ENCODE assay signal across 8 cellular contexts in genomic region chr1:201505505-201505893, GRCh38. TPM values are rescaled to one million over a fixed set of nuclear protein-coding genes. Genes with fewer than 3 reads are reported as not detected.
DNase-seq lines count a peak whose midpoint lies in the region; ATAC-seq and TF ChIP-seq lines count a peak whose summit lies in the region.

No MANE protein-coding gene starts in this region.

- H3K36me3 Mint-ChIP-seq in activated T-helper 17 cell treated with anti-CD3 and anti-CD28 coated beads, Interleukin-2, amount 50 U/mL, for 72 hours (ENCODE audit: low read depth): no peaks in the 10 kb centered on the region

- POLR2A ChIA-PET in HEK293T (lab: Yijun Ruan, JAX): no interaction called here

- no peaks in the 10 kb centered on the region for H3K27me3 ChIP-seq in hepatocyte

- H3K4me3 ChIP-seq in Jurkat, Clone E6-1 (ENCODE audit: low read length): peak overlapping the region; percentile 78
- H3K4me3 ChIP-seq in hepatocyte: no peak overlapping the region

- no peak for TF ChIP-seq CTCF in hepatocyte (IDR thresholded peaks at IDR 0.05; ENCODE audit: poor library complexity)

- peaks cover 7% of the 10 kb centered on the region for H3K4me1 Mint-ChIP-seq in activated T-helper 17 cell treated with anti-CD3 and anti-CD28 coated beads, Interleukin-2, amount 50 U/mL, for 72 hours
- peaks cover 40% of the 10 kb centered on the region for H3K4me1 Mint-ChIP-seq in stimulated activated naive CD8-positive, alpha-beta T cell treated with anti-CD3 and anti-CD28 coated beads, Interleukin-15, amount 100 ng/mL, for 72 hours

- peak overlapping the region; percentile 96 for H3K27ac ChIP-seq in hepatocyte

- no peaks in the 10 kb centered on the region for H4K20me1 ChIP-seq in hepatocyte (ENCODE audit: insufficient read depth, poor library complexity, severe bottlenecking)

- H3K9me3 Mint-ChIP-seq in activated T-helper 17 cell treated with anti-CD3 and anti-CD28 coated beads, Interleukin-2, amount 50 U/mL, for 72 hours: no peaks in the 10 kb centered on the region
- H3K9me3 Mint-ChIP-seq in stimulated activated naive CD8-positive, alpha-beta T cell treated with anti-CD3 and anti-CD28 coated beads, Interleukin-15, amount 100 ng/mL, for 72 hours: no peaks in the 10 kb centered on the region

- H3K9me3 ChIP-seq in hepatocyte (ENCODE audit: low read depth): no peaks in the 10 kb centered on the region

- H3K4me3 Mint-ChIP-seq in activated T-helper 17 cell treated with anti-CD3 and anti-CD28 coated beads, Interleukin-2, amount 50 U/mL, for 72 hours: peak overlapping the region; percentile 92
- peak overlapping the region; percentile 87 to 92 for H3K4me3 Mint-ChIP-seq in stimulated activated naive CD8-positive, alpha-beta T cell treated with anti-CD3 and anti-CD28 coated beads, Interleukin-15, amount 100 ng/mL, for 72 hours

- CTCF ChIA-PET in HEK293T (lab: Yijun Ruan, JAX): interaction anchor here (1.3 to 1.5 kb wide), 2 partner anchors 25 to 69 kb away, joined by 3 to 5 read pairs; no protein-coding TSS in a partner anchor

- ATAC-seq in activated T-helper 17 cell treated with anti-CD3 and anti-CD28 coated beads, Interleukin-2, amount 50 U/mL, for 72 hours (replicated peaks): no peak
- no peak for ATAC-seq in stimulated activated naive CD8-positive, alpha-beta T cell treated with anti-CD3 and anti-CD28 coated beads, Interleukin-15, amount 100 ng/mL, for 72 hours
- ATAC-seq in GM19467 (IDR thresholded peaks at IDR 0.05; ENCODE audit: unreplicated experiment): no peak
- ATAC-seq in HG03342 (IDR thresholded peaks at IDR 0.05; ENCODE audit: unreplicated experiment): no peak

- no peak overlapping the region for H2AFZ ChIP-seq in hepatocyte

- peak overlapping the region; percentile 88 for H3K27ac Mint-ChIP-seq in activated T-helper 17 cell treated with anti-CD3 and anti-CD28 coated beads, Interleukin-2, amount 50 U/mL, for 72 hours
- H3K27ac Mint-ChIP-seq in stimulated activated naive CD8-positive, alpha-beta T cell treated with anti-CD3 and anti-CD28 coated beads, Interleukin-15, amount 100 ng/mL, for 72 hours: peak overlapping the region; percentile 4 to 72

- H3K9me2 ChIP-seq in hepatocyte (replicated peaks; ENCODE audit: insufficient read depth): no peaks in the 10 kb centered on the region

- no peaks in the 10 kb centered on the region for H3K27me3 Mint-ChIP-seq in activated T-helper 17 cell treated with anti-CD3 and anti-CD28 coated beads, Interleukin-2, amount 50 U/mL, for 72 hours
- no peaks in the 10 kb centered on the region for H3K27me3 Mint-ChIP-seq in stimulated activated naive CD8-positive, alpha-beta T cell treated with anti-CD3 and anti-CD28 coated beads, Interleukin-15, amount 100 ng/mL, for 72 hours

- H3K36me3 ChIP-seq in hepatocyte (replicated peaks; ENCODE audit: insufficient read depth, low read depth): no peaks in the 10 kb centered on the region

- H3K4me1 ChIP-seq in hepatocyte (ENCODE audit: insufficient read depth): peaks cover 41% of the 10 kb centered on the region

- H3K79me2 ChIP-seq in hepatocyte: peaks cover 3% of the 10 kb centered on the region

- DNase-seq in COLO668 (lab: John Stamatoyannopoulos, UW; ENCODE audit: unreplicated experiment) (peak; percentile 80), hepatocyte (ENCODE audit: low spot score) (no peak), HEK293T (ENCODE audit: extremely low spot score) (no peak)
- no peak for DNase-seq in Jurkat, Clone E6-1 (ENCODE audit: low read depth, low spot score)
- no peak for DNase-seq in stimulated activated naive CD8-positive, alpha-beta T cell treated with anti-CD3 and anti-CD28 coated beads, Interleukin-15, amount 100 ng/mL, for 72 hours

- WGBS in hepatocyte (ENCODE audit: low lambda C conversion rate, missing lambda C conversion rate): 43% methylated on average over 4 of the region's 4 CpGs

- H3K4me2 ChIP-seq in hepatocyte: peak overlapping the region; percentile 78

TF ChIP-seq in HEK293T, 16 proteins besides CTCF, POLR2A, EP300 and RAD21:
- TF ChIP-seq NFRKB (IDR thresholded peaks at IDR 0.05): no peak
- no peak for TF ChIP-seq BHLHE40 (IDR thresholded peaks at IDR 0.05; ENCODE audit: borderline replicate concordance)
- no peak for TF ChIP-seq CTBP1 (IDR thresholded peaks at IDR 0.05; ENCODE audit: borderline replicate concordance)
- TF ChIP-seq TARDBP (IDR thresholded peaks at IDR 0.05): no peak
- TF ChIP-seq FOXA1 (IDR thresholded peaks at IDR 0.05): no peak
- TF ChIP-seq SP1 (IDR thresholded peaks at IDR 0.05): no peak
- TF ChIP-seq ELF4 (IDR thresholded peaks at IDR 0.05): no peak
- no peak for TF ChIP-seq SUZ12 (IDR thresholded peaks at IDR 0.05)

RNA-seq across cellular contexts. Expression of gene CSRP1, which starts 1.4 kb away (rescaled TPM):
- polyA plus RNA-seq in Jurkat, Clone E6-1 (2012; ENCODE audit: insufficient read depth, insufficient read length): 44.8 TPM
- total RNA-seq in activated T-helper 17 cell treated with anti-CD3 and anti-CD28 coated beads, Interleukin-2, amount 50 U/mL, for 72 hours: 10 to 100 TPM; 25.0 to 51.1 TPM
- 76.0 and 101 TPM in 2 replicates for total RNA-seq in hepatocyte
- polyA plus RNA-seq in hepatocyte: 47.6 and 50.9 TPM in 2 replicates

RNA-seq across cellular contexts. Expression of gene NAV1, which starts 33.4 kb away (rescaled TPM):
- 2.8 TPM for polyA plus RNA-seq in Jurkat, Clone E6-1 (2012; ENCODE audit: insufficient read depth, insufficient read length)
- total RNA-seq in activated T-helper 17 cell treated with anti-CD3 and anti-CD28 coated beads, Interleukin-2, amount 50 U/mL, for 72 hours: 1 to 10 TPM in 1 of 2 donors, under 1 TPM in 1; 0.28 to 1.3 TPM
- total RNA-seq in hepatocyte: 15.0 and 15.2 TPM in 2 replicates
- polyA plus RNA-seq in hepatocyte: 18.3 and 18.8 TPM in 2 replicates

RNA-seq across cellular contexts. Expression of gene PHLDA3, which starts 36.5 kb away (rescaled TPM):
- polyA plus RNA-seq in Jurkat, Clone E6-1 (2012; ENCODE audit: insufficient read depth, insufficient read length): 12.4 TPM
- 10 to 100 TPM in 1 of 2 donors, 1 to 10 TPM in 1; 9.4 to 21.0 TPM for total RNA-seq in activated T-helper 17 cell treated with anti-CD3 and anti-CD28 coated beads, Interleukin-2, amount 50 U/mL, for 72 hours
- 24.4 and 30.2 TPM in 2 replicates for total RNA-seq in hepatocyte
- 62.9 and 64.6 TPM in 2 replicates for polyA plus RNA-seq in hepatocyte
